Comparison of ENCODE assay signal across 10 cellular contexts in the genomic region with DNA sequence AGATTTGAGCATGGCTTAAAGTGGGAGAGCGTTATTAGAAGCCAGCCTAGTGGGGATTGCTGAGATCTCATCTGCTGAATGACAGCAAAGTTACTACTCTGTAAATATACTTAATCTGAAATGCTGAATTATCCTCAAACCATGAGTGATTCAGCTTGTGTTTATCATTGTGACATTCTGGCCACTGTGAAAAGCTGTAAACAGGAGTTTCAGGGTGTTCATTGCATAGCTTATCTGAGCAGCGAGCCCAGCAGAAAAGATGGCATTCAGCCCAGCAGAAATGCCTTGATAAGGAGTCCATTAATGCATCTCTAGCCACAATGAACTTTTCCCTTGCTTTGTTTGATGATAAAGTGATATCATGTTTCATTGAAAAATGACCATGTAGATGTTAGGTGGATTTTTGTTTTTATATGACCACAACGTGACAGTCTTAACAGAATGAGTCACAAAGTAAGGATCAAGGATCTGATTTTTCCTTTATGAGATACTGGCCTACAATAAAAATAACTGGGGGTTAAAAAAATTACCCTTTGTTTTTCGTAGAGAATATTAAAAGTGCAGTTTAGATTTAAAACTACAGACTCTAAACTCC. TPM values are rescaled to one million over a fixed set of nuclear protein-coding genes. Genes with fewer than 3 reads are reported as not detected.
DNase-seq lines count a peak whose midpoint lies in the region; ATAC-seq, FAIRE-seq and TF ChIP-seq lines count a peak whose summit lies in the region.
"Had no signal": no experiment of that assay in that cellular context is flagged by ENCODE, and none has a peak within 500 bp of the region (broad histone marks: within the 10 kb centered on the region; RNA-seq: fewer than 3 reads in every experiment).

No MANE protein-coding gene starts in this region.

- no peak overlapping the region for H3K4me3 Mint-ChIP-seq in progenitor cell of endocrine pancreas (ENCODE audit: low read depth)
- no peak overlapping the region for H3K4me3 Mint-ChIP-seq in WTC11
- H3K4me3 Mint-ChIP-seq: T-helper 2 cell treated with Interferon-gamma antibody and Interleukin-4, amounts not matched to agents 5 μg/mL and 100 μg/mL, for 36 hours had no signal

- H3K27ac ChIP-seq in WERI-Rb-1, result no peak overlapping the region

- H3K36me3 Mint-ChIP-seq in progenitor cell of endocrine pancreas (ENCODE audit: insufficient read depth) (peaks cover 2% of the 10 kb centered on the region), WTC11 (no peaks in the 10 kb centered on the region)

- H3K27me3 Mint-ChIP-seq in progenitor cell of endocrine pancreas (no peaks in the 10 kb centered on the region), WTC11 (ENCODE audit: low read depth) (no peaks in the 10 kb centered on the region)

- H3K27me3 ChIP-seq in WERI-Rb-1 (ENCODE audit: insufficient read depth, low read depth, severe bottlenecking), result no peaks in the 10 kb centered on the region

- TF ChIP-seq CTCF in epithelial cell of esophagus (IDR thresholded peaks at IDR 0.05; ENCODE audit: insufficient read depth, low read depth, low read length, missing control alignments) (no peak), progenitor cell of endocrine pancreas (IDR thresholded peaks at IDR 0.05; ENCODE audit: unreplicated experiment) (no peak), GM13976 (IDR thresholded peaks at IDR 0.05; ENCODE audit: borderline replicate concordance, control extremely low read depth, extremely low read depth, insufficient read depth, missing control alignments) (no peak), WERI-Rb-1 (IDR thresholded peaks at IDR 0.05; ENCODE audit: low read depth, low read length) (no peak), WTC11 (IDR thresholded peaks at IDR 0.05) (no peak)

- CTCF ChIA-PET in WTC11 (lab: Charles Lee), result interaction anchor here (1.4 to 1.5 kb wide), 2 partner anchors 8 to 38 kb away, joined by 3 to 5 read pairs; no protein-coding TSS in a partner anchor

- H3K27ac Mint-ChIP-seq in progenitor cell of endocrine pancreas (peak overlapping the region; percentile 76), WTC11 (no peak overlapping the region)
- H3K27ac Mint-ChIP-seq: T-helper 2 cell treated with Interferon-gamma antibody and Interleukin-4, amounts not matched to agents 5 μg/mL and 100 μg/mL, for 36 hours had no signal

- no peaks in the 10 kb centered on the region for H3K36me3 ChIP-seq in WERI-Rb-1

- DNase-seq in EL (peak; percentile 93), RCC 7860 (ENCODE audit: low spot score) (peak; percentile 96), epithelial cell of esophagus (ENCODE audit: low read depth) (peak; percentile 41), progenitor cell of endocrine pancreas (ENCODE audit: low spot score, unreplicated experiment) (no peak), GM13976 (ENCODE audit: low spot score) (no peak), WERI-Rb-1 (no peak), WTC11 (ENCODE audit: low spot score) (no peak)

- H3K9me3 Mint-ChIP-seq in progenitor cell of endocrine pancreas (ENCODE audit: low read depth), result no peaks in the 10 kb centered on the region
- H3K9me3 Mint-ChIP-seq in WTC11, result no peaks in the 10 kb centered on the region
- H3K9me3 Mint-ChIP-seq: T-helper 2 cell treated with Interferon-gamma antibody and Interleukin-4, amounts not matched to agents 5 μg/mL and 100 μg/mL, for 36 hours had no signal

- H3K4me1 Mint-ChIP-seq in progenitor cell of endocrine pancreas (ENCODE audit: low read depth), result peaks cover 27% of the 10 kb centered on the region
- H3K4me1 Mint-ChIP-seq in WTC11, result peaks cover 25% of the 10 kb centered on the region

- in situ Hi-C loops in GM13976 (cut with MboI; ENCODE audit: low sequenced_read_pairs, unreplicated experiment), result no loop called here

- H3K4me3 ChIP-seq in epithelial cell of esophagus (ENCODE audit: low read length) (no peak overlapping the region), WERI-Rb-1 (ENCODE audit: low read depth, low read length) (no peak overlapping the region)

- POLR2A ChIA-PET in WTC11 (lab: Charles Lee), result no interaction called here

- no peaks in the 10 kb centered on the region for H3K9me3 ChIP-seq in WERI-Rb-1 (ENCODE audit: severe bottlenecking)

- ATAC-seq in GM21786 (IDR thresholded peaks at IDR 0.05; ENCODE audit: unreplicated experiment) (no peak), WTC11 (no peak)
- ATAC-seq: esophagus mucosa had no signal

- FAIRE-seq in RCC 7860 (lab: Jason Lieb, UNC), result peak; percentile 97

TF ChIP-seq in WTC11, 78 proteins besides CTCF, POLR2A, EP300 and RAD21:
- TF ChIP-seq ETV6 (CRISPR knock-in tag; IDR thresholded peaks at IDR 0.05) (no peak), TEAD4 (CRISPR knock-in tag; IDR thresholded peaks at IDR 0.05) (no peak), FOXJ3 (CRISPR knock-in tag; IDR thresholded peaks at IDR 0.05; ENCODE audit: borderline replicate concordance) (no peak), FOXP1 (CRISPR knock-in tag; IDR thresholded peaks at IDR 0.05; ENCODE audit: borderline replicate concordance) (no peak), NR1H2 (CRISPR knock-in tag; IDR thresholded peaks at IDR 0.05) (no peak), USF1 (CRISPR knock-in tag; IDR thresholded peaks at IDR 0.05) (no peak), NR3C1 (CRISPR knock-in tag; conservative IDR thresholded peaks at IDR 0.05; ENCODE audit: low read depth) (no peak)

RNA-seq across cellular contexts. Expression of gene TES, which starts 7.8 kb away (rescaled TPM):
- total RNA-seq in progenitor cell of endocrine pancreas (123 and 140 TPM in 2 replicates), WTC11 (2021) (48.5 to 49.9 TPM (median 49.5 TPM) in 3 replicates)

Comparison
In these comparisons a context has a peak if more than half of its experiments do, and no peak if none do; other contexts are left out.
1. DNase-seq: peak in EL (single experiment), RCC 7860 (single experiment) and epithelial cell of esophagus (single experiment); none in progenitor cell of endocrine pancreas (single experiment), GM13976 (single experiment), WERI-Rb-1 (single experiment) and WTC11 (single experiment).